7 cellular contexts compared by ENCODE assay signal in the genomic region with DNA sequence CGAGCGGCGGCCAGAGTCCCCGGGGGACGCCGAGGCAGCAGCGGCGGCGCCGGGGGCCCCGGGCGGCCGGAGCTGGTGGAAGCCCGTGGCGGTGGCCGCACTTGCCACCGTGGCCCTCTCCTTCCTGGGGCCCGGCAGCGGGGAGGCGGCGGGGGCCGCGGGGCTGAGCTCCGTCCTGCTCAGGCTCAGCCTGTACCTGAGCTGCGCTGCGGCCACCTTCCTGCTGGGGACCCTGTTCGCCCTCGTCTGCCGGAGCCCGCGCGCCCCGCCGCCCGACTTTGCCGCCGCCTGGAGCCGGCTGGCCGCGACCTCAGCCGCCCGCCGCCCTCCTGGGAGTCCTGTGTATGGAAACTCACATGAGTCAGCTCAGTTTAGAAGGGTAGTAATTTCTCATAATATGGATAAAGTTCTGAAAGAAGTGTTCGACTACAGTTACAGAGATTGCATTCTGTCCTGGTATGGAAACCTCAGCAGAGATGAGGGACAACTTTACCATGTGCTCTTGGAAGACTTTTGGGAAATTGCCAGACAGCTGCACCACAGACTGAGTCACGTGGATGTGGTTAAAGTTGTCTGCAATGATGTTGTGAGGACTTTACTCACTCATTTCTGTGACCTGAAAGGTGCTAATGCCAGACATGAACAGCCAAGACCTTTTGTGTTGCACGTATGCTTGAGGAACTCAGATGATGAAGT.
DNase-seq lines count a peak whose midpoint lies in the region; ATAC-seq lines count a peak whose summit lies in the region.
"Not testable (repeated sequence)": the region's sequence is repeated elsewhere in the genome, so short reads cannot be mapped to it uniquely, and the experiment has no call there.

No MANE protein-coding gene starts in this region.

- H3K27ac Mint-ChIP-seq in activated CD4-positive, alpha-beta T cell treated with anti-CD3 and anti-CD28 coated beads, Interleukin-2, amount 10 ng/mL, durations not matched to agents 7 days and 5 days: peak overlapping the region; percentile 26

- peak overlapping the region; percentile 45 for H3K4me3 Mint-ChIP-seq in activated CD4-positive, alpha-beta T cell treated with anti-CD3 and anti-CD28 coated beads, Interleukin-2, amount 10 ng/mL, durations not matched to agents 7 days and 5 days

- ATAC-seq in GM18867 (IDR thresholded peaks at IDR 0.05; ENCODE audit: unreplicated experiment) (peak; percentile 69), HG02943 (IDR thresholded peaks at IDR 0.05; ENCODE audit: low read depth, unreplicated experiment) (peak; percentile 54)

- peak; percentile 11 for DNase-seq in NCI-H2171 (lab: John Stamatoyannopoulos, UW)
- peak; percentile 19 for DNase-seq in activated CD4-positive, alpha-beta T cell treated with anti-CD3 and anti-CD28 coated beads, Interleukin-2, amount 10 ng/mL, durations not matched to agents 7 days and 5 days
- DNase-seq in central memory CD4-positive, alpha-beta T cell: peak; percentile 35
- peak; percentile 32 for DNase-seq in iPS-NIHi7 (ENCODE audit: extremely low spot score)
- DNase-seq in skeletal muscle cell (ENCODE audit: low read depth): peak; percentile 55

- not testable (repeated sequence) for H3K9me3 Mint-ChIP-seq in activated CD4-positive, alpha-beta T cell treated with anti-CD3 and anti-CD28 coated beads, Interleukin-2, amount 10 ng/mL, durations not matched to agents 7 days and 5 days

- CTCF ChIA-PET in activated CD4-positive, alpha-beta T cell treated with anti-CD3 and anti-CD28 coated beads, Interleukin-2, amount 10 ng/mL, durations not matched to agents 7 days and 5 days (lab: Charles Lee): interaction anchor here (1.9 kb wide), 1 partner anchor 10 kb away, joined by 5 read pairs; no protein-coding TSS in a partner anchor

- peaks cover 20% of the 10 kb centered on the region for H3K4me1 Mint-ChIP-seq in activated CD4-positive, alpha-beta T cell treated with anti-CD3 and anti-CD28 coated beads, Interleukin-2, amount 10 ng/mL, durations not matched to agents 7 days and 5 days

- peak overlapping the region; percentile 26 for H3K4me3 ChIP-seq in skeletal muscle cell (ENCODE audit: low read depth, low read length)

- H3K36me3 Mint-ChIP-seq in activated CD4-positive, alpha-beta T cell treated with anti-CD3 and anti-CD28 coated beads, Interleukin-2, amount 10 ng/mL, durations not matched to agents 7 days and 5 days (ENCODE audit: low read depth): not testable (repeated sequence)

- peaks cover 18% of the 10 kb centered on the region for H3K27me3 Mint-ChIP-seq in activated CD4-positive, alpha-beta T cell treated with anti-CD3 and anti-CD28 coated beads, Interleukin-2, amount 10 ng/mL, durations not matched to agents 7 days and 5 days

- POLR2A ChIA-PET in activated CD4-positive, alpha-beta T cell treated with anti-CD3 and anti-CD28 coated beads, Interleukin-2, amount 10 ng/mL, durations not matched to agents 7 days and 5 days (lab: Charles Lee): not testable (repeated sequence)

Comparison
In these comparisons a context has a peak if more than half of its experiments do, and no peak if none do; other contexts are left out.
1. Peak in every context shown above with its lines: DNase-seq, ATAC-seq and H3K4me3 ChIP-seq.